ENCODE assay signal across 12 cellular contexts in genomic region chr12:31813305-31813704, GRCh38.
DNase-seq lines count a peak whose midpoint lies in the region; ATAC-seq and TF ChIP-seq lines count a peak whose summit lies in the region.
"Had no signal": no experiment of that assay in that cellular context is flagged by ENCODE, and none has a peak within 500 bp of the region (broad histone marks: within the 10 kb centered on the region; RNA-seq: fewer than 3 reads in every experiment).

No MANE protein-coding gene starts in this region.

- H3K36me3 Mint-ChIP-seq in MCF 10A (ENCODE audit: insufficient read depth, unreplicated experiment) (no peaks in the 10 kb centered on the region), WTC11 (no peaks in the 10 kb centered on the region), natural killer cell (no peaks in the 10 kb centered on the region)

- H3K4me1 Mint-ChIP-seq in MCF 10A (ENCODE audit: insufficient read depth, unreplicated experiment) (peaks cover 6% of the 10 kb centered on the region), WTC11 (peaks cover 9% of the 10 kb centered on the region), natural killer cell (peaks cover 7 to 8% of the 10 kb centered on the region in 2 donors)
- peaks cover 26% of the 10 kb centered on the region for H3K4me1 Mint-ChIP-seq in stimulated activated naive CD8-positive, alpha-beta T cell treated with anti-CD3 and anti-CD28 coated beads, Interleukin-15, amount 100 ng/mL, for 72 hours

- H3K36me3 ChIP-seq in breast epithelium = no peaks in the 10 kb centered on the region
- H3K36me3 ChIP-seq: esophagus muscularis mucosa, SJCRH30 had no signal

- no peak for TF ChIP-seq CTCF in MCF 10A (IDR thresholded peaks at IDR 0.05; ENCODE audit: unreplicated experiment)
- TF ChIP-seq CTCF in breast epithelium (IDR thresholded peaks at IDR 0.05) = no peak
- no peak for TF ChIP-seq CTCF in WTC11 (IDR thresholded peaks at IDR 0.05)
- TF ChIP-seq CTCF in natural killer cell (IDR thresholded peaks at IDR 0.05) = no peak

- H3K9me3 ChIP-seq in breast epithelium = no peaks in the 10 kb centered on the region
- H3K9me3 ChIP-seq: esophagus muscularis mucosa, SJCRH30 had no signal

- CTCF ChIA-PET in MCF 10A (lab: Yijun Ruan, JAX) (no interaction called here), WTC11 (lab: Charles Lee) (no interaction called here)

- DNase-seq in MCF 10A (ENCODE audit: unreplicated experiment) = peak; percentile 11
- DNase-seq in breast epithelium (ENCODE audit: low spot score in 2 of 2) = no peak
- no peak for DNase-seq in WTC11 (ENCODE audit: low spot score)
- DNase-seq in islet precursor cell = peak; percentile 56
- no peak for DNase-seq in NCI-H1694 treated with DMSO at 0.1 percent for 48 hours (lab: John Stamatoyannopoulos, UW)
- no peak for DNase-seq in natural killer cell
- DNase-seq in OCI-M2 (lab: John Stamatoyannopoulos, UW; ENCODE audit: unreplicated experiment) = no peak
- no peak for DNase-seq in stimulated activated naive CD8-positive, alpha-beta T cell treated with anti-CD3 and anti-CD28 coated beads, Interleukin-15, amount 100 ng/mL, for 72 hours
- DNase-seq: activated CD4-positive, alpha-beta T cell treated with anti-CD3 and anti-CD28 coated beads, Interleukin-2, amount 50 U/mL, for 4 hours; NCI-H2171 treated with DMSO at 0.1 percent for 48 hours had no signal

- H3K27me3 ChIP-seq in breast epithelium = no peaks in the 10 kb centered on the region
- H3K27me3 ChIP-seq: esophagus muscularis mucosa, SJCRH30 had no signal

- H3K4me3 Mint-ChIP-seq in MCF 10A (ENCODE audit: unreplicated experiment) = no peak overlapping the region
- no peak overlapping the region for H3K4me3 Mint-ChIP-seq in WTC11
- no peak overlapping the region for H3K4me3 Mint-ChIP-seq in natural killer cell
- no peak overlapping the region for H3K4me3 Mint-ChIP-seq in stimulated activated naive CD8-positive, alpha-beta T cell treated with anti-CD3 and anti-CD28 coated beads, Interleukin-15, amount 100 ng/mL, for 72 hours

- no peak overlapping the region for H3K27ac ChIP-seq in breast epithelium
- H3K27ac ChIP-seq: esophagus muscularis mucosa, SJCRH30 had no signal

- H3K27ac Mint-ChIP-seq in MCF 10A (ENCODE audit: low read depth, unreplicated experiment) = no peak overlapping the region
- H3K27ac Mint-ChIP-seq in WTC11 = peak overlapping the region; percentile 59
- no peak overlapping the region for H3K27ac Mint-ChIP-seq in natural killer cell
- H3K27ac Mint-ChIP-seq in stimulated activated naive CD8-positive, alpha-beta T cell treated with anti-CD3 and anti-CD28 coated beads, Interleukin-15, amount 100 ng/mL, for 72 hours = peak overlapping the region in 1 of 2 donors; percentile 73

- H3K9me3 Mint-ChIP-seq in MCF 10A (ENCODE audit: unreplicated experiment) (no peaks in the 10 kb centered on the region), WTC11 (no peaks in the 10 kb centered on the region), natural killer cell (no peaks in the 10 kb centered on the region)
- H3K9me3 Mint-ChIP-seq in stimulated activated naive CD8-positive, alpha-beta T cell treated with anti-CD3 and anti-CD28 coated beads, Interleukin-15, amount 100 ng/mL, for 72 hours = no peaks in the 10 kb centered on the region

- no peaks in the 10 kb centered on the region for H3K4me1 ChIP-seq in breast epithelium
- H3K4me1 ChIP-seq: esophagus muscularis mucosa, SJCRH30 had no signal

- no TSS peak for BruUV-seq in MCF 10A (replicated peaks; lab: Mats Ljungman, UMichigan)

- POLR2A ChIA-PET in MCF 10A (lab: Yijun Ruan, JAX) (no interaction called here), WTC11 (lab: Charles Lee) (no interaction called here)

- H3K4me3 ChIP-seq in breast epithelium = no peak overlapping the region
- H3K4me3 ChIP-seq: esophagus muscularis mucosa, SJCRH30 had no signal

- H3K27me3 Mint-ChIP-seq in MCF 10A (ENCODE audit: insufficient read depth, unreplicated experiment) (no peaks in the 10 kb centered on the region), WTC11 (ENCODE audit: low read depth) (no peaks in the 10 kb centered on the region), natural killer cell (ENCODE audit: low read depth in 2 of 2) (no peaks in the 10 kb centered on the region)
- H3K27me3 Mint-ChIP-seq in stimulated activated naive CD8-positive, alpha-beta T cell treated with anti-CD3 and anti-CD28 coated beads, Interleukin-15, amount 100 ng/mL, for 72 hours = no peaks in the 10 kb centered on the region

- intact Hi-C loops in MCF 10A (cut with micrococcal nuclease) (no loop called here), breast epithelium (cut with DNase I; ENCODE audit: low total_unique reads) (no loop called here), natural killer cell (cut with micrococcal nuclease) (no loop called here)

- TF ChIP-seq POLR2A in breast epithelium (IDR thresholded peaks at IDR 0.05) = no peak

- ATAC-seq in WTC11 (peak; percentile 90), natural killer cell (no peak)
- ATAC-seq in stimulated activated naive CD8-positive, alpha-beta T cell treated with anti-CD3 and anti-CD28 coated beads, Interleukin-15, amount 100 ng/mL, for 72 hours = no peak

TF ChIP-seq in WTC11, 78 proteins besides CTCF, POLR2A, EP300 and RAD21 (continues in another document):
- TF ChIP-seq ZNF416 (CRISPR knock-in tag; IDR thresholded peaks at IDR 0.05) = no peak
- TF ChIP-seq OVOL2 (CRISPR knock-in tag; IDR thresholded peaks at IDR 0.05; ENCODE audit: borderline replicate concordance) = no peak
- TF ChIP-seq ARID4B (CRISPR knock-in tag; IDR thresholded peaks at IDR 0.05; ENCODE audit: borderline replicate concordance) = no peak
- TF ChIP-seq JUN (CRISPR knock-in tag; IDR thresholded peaks at IDR 0.05) = no peak
- TF ChIP-seq ZMAT4 (CRISPR knock-in tag; IDR thresholded peaks at IDR 0.05) = no peak
- no peak for TF ChIP-seq ZNF423 (CRISPR knock-in tag; IDR thresholded peaks at IDR 0.05)
- TF ChIP-seq MAX (CRISPR knock-in tag; IDR thresholded peaks at IDR 0.05) = no peak
- no peak for TF ChIP-seq ZSCAN18 (CRISPR knock-in tag; IDR thresholded peaks at IDR 0.05)

Comparison
In these comparisons a context has a peak if more than half of its experiments do, and no peak if none do; other contexts are left out.
1. DNase-seq: peak in MCF 10A (single experiment) and islet precursor cell (single experiment); none in breast epithelium (0 of 2), WTC11 (single experiment), NCI-H1694 treated with DMSO at 0.1 percent for 48 hours (single experiment), natural killer cell (single experiment), OCI-M2 (single experiment) and stimulated activated naive CD8-positive, alpha-beta T cell treated with anti-CD3 and anti-CD28 coated beads, Interleukin-15, amount 100 ng/mL, for 72 hours (0 of 2).